ENCODE assay signal across 33 cellular contexts in genomic region chr4:102452854-102453253, GRCh38.
"Had no signal": no experiment of that assay in that cellular context is flagged by ENCODE, and none has a peak within 500 bp of the region (broad histone marks: within the 10 kb centered on the region; RNA-seq: fewer than 3 reads in every experiment).

No MANE protein-coding gene starts in this region.

- H3K9me3 Mint-ChIP-seq: activated CD4-positive, alpha-beta T cell treated with anti-CD3 and anti-CD28 coated beads, Interleukin-2, amount 10 ng/mL, durations not matched to agents 24 days and 14 days; activated naive CD4-positive, alpha-beta T cell treated with anti-CD3 and anti-CD28 coated beads for 36 hours; activated naive CD4-positive, alpha-beta T cell treated with anti-CD3 and anti-CD28 coated beads, Interleukin-2, amount 50 U/mL, for 72 hours; central memory CD8-positive, alpha-beta T cell; IgD-negative memory B cell; T-cell had no signal

- H3K36me3 Mint-ChIP-seq: activated naive CD4-positive, alpha-beta T cell treated with anti-CD3 and anti-CD28 coated beads, Interleukin-2, amount 50 U/mL, for 72 hours; T-cell had no signal

- H3K4me1 ChIP-seq: ascending aorta had no signal

- H3K4me1 Mint-ChIP-seq: central memory CD8-positive, alpha-beta T cell had no signal

- H3K27me3 Mint-ChIP-seq: activated CD4-positive, alpha-beta T cell treated with anti-CD3 and anti-CD28 coated beads, Interleukin-2, amount 10 ng/mL, durations not matched to agents 24 days and 14 days; activated CD8-positive, alpha-beta memory T cell treated with anti-CD3 and anti-CD28 coated beads, Interleukin-2, amount 10 ng/mL, durations not matched to agents 7 days and 5 days; IgD-negative memory B cell had no signal

- H3K27me3 ChIP-seq: ascending aorta, cardiac muscle cell had no signal

- H3K36me3 ChIP-seq: ascending aorta, cardiac muscle cell, WERI-Rb-1 had no signal

- H3K4me3 ChIP-seq: ascending aorta, cardiac muscle cell had no signal

- H3K27ac ChIP-seq: ascending aorta, cardiac muscle cell, WERI-Rb-1 had no signal

- H3K27ac Mint-ChIP-seq: activated CD4-positive, alpha-beta T cell treated with anti-CD3 and anti-CD28 coated beads, Interleukin-2, amount 10 ng/mL, durations not matched to agents 24 days and 14 days; activated CD8-positive, alpha-beta memory T cell treated with anti-CD3 and anti-CD28 coated beads, Interleukin-2, amount 10 ng/mL, durations not matched to agents 7 days and 5 days; activated naive CD4-positive, alpha-beta T cell treated with anti-CD3 and anti-CD28 coated beads for 36 hours; activated naive CD4-positive, alpha-beta T cell treated with anti-CD3 and anti-CD28 coated beads, Interleukin-2, amount 50 U/mL, for 72 hours; IgD-negative memory B cell; T-cell; T-helper 17 cell had no signal

- H3K9me3 ChIP-seq: ascending aorta had no signal

- DNase-seq: activated CD4-positive, alpha-beta T cell treated with anti-CD3 and anti-CD28 coated beads for 1 hour; activated CD4-positive, alpha-beta T cell treated with anti-CD3 and anti-CD28 coated beads, Interleukin-2, amount 10 ng/mL, durations not matched to agents 24 days and 14 days; activated CD4-positive, alpha-beta T cell treated with anti-CD3 and anti-CD28 coated beads, Interleukin-2, amount 50 U/mL, for 48 hours; activated CD4-positive, CD25-positive, alpha-beta regulatory T cell; activated CD8-positive, alpha-beta memory T cell treated with anti-CD3 and anti-CD28 coated beads for 24 hours; activated CD8-positive, alpha-beta memory T cell treated with anti-CD3 and anti-CD28 coated beads, Interleukin-2, amount 10 ng/mL, durations not matched to agents 7 days and 5 days; activated CD8-positive, alpha-beta memory T cell treated with anti-CD3 and anti-CD28 coated beads, Interleukin-2, amount 50 U/mL, for 48 hours; activated gamma-delta T cell treated with Interleukin-2 at 50 U/mL for 16 hours; activated naive CD4-positive, alpha-beta T cell treated with anti-CD3 and anti-CD28 coated beads for 36 hours; amygdala; Kasumi-1; KG1; MM.1S; MV-4-11; NCI-H1092; NCI-H1436 treated with DMSO at 0.1 percent for 48 hours; NCI-H1694 treated with DMSO at 0.1 percent for 48 hours; NCI-H2029; NCI-H345; NCI-H524 treated with DMSO at 0.1 percent for 48 hours; RPMI8226; SIG-M5; T-cell; T-helper 17 cell; T1000; WERI-Rb-1 had no signal

- H3K4me3 Mint-ChIP-seq: activated CD4-positive, alpha-beta T cell treated with anti-CD3 and anti-CD28 coated beads, Interleukin-2, amount 10 ng/mL, durations not matched to agents 24 days and 14 days; activated CD8-positive, alpha-beta memory T cell treated with anti-CD3 and anti-CD28 coated beads, Interleukin-2, amount 10 ng/mL, durations not matched to agents 7 days and 5 days; activated naive CD4-positive, alpha-beta T cell treated with anti-CD3 and anti-CD28 coated beads for 36 hours; central memory CD8-positive, alpha-beta T cell; IgD-negative memory B cell; T-cell; T-helper 17 cell had no signal

- ATAC-seq: activated CD8-positive, alpha-beta memory T cell treated with anti-CD3 and anti-CD28 coated beads, Interleukin-2, amount 10 ng/mL, durations not matched to agents 7 days and 5 days; activated naive CD4-positive, alpha-beta T cell treated with anti-CD3 and anti-CD28 coated beads, Interleukin-2, amount 50 U/mL, for 72 hours; Panc1; SK-N-SH treated with all-trans-retinoic acid at 6 μM for 48 hours; T-cell; T-helper 17 cell had no signal
